In the genomic region with DNA sequence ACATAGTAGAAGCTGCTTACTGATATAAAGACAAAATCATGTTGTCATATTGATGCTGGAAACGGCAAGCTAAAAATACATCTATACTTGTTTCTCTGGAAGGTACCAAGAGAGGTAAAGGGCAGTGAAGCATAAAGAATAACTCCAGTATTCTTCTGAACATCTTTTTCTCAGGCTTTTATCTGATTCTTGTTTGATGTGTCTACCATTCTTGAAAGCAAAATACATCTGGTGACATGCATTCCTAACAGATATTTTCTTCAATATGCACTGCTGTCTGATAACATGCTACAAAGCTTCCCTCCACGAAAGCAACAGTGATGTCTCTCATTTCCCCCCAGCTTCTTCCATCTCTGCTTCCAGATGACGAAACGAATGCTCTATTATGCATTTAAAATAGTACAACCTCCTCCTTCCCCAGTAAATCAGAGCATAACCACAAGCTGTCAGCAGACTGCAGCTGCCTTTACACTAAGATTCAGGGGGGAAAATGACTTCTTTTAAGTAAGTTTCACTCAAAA, we compare ENCODE assay signal across 1 cellular context.
TF ChIP-seq lines count a peak whose summit lies in the region.

No MANE protein-coding gene starts in this region.

TF ChIP-seq in WTC11, 78 proteins besides CTCF, POLR2A, EP300 and RAD21 (continued from another document):
- TF ChIP-seq, protein P1, sequence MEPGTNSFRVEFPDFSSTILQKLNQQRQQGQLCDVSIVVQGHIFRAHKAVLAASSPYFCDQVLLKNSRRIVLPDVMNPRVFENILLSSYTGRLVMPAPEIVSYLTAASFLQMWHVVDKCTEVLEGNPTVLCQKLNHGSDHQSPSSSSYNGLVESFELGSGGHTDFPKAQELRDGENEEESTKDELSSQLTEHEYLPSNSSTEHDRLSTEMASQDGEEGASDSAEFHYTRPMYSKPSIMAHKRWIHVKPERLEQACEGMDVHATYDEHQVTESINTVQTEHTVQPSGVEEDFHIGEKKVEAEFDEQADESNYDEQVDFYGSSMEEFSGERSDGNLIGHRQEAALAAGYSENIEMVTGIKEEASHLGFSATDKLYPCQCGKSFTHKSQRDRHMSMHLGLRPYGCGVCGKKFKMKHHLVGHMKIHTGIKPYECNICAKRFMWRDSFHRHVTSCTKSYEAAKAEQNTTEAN (CRISPR knock-in tag; IDR thresholded peaks at IDR 0.05), result no peak
- TF ChIP-seq EMX1 (CRISPR knock-in tag; IDR thresholded peaks at IDR 0.05) (no peak), E2F4 (CRISPR knock-in tag; IDR thresholded peaks at IDR 0.05; ENCODE audit: borderline replicate concordance, low read depth) (no peak), ZNF138 (CRISPR knock-in tag; conservative IDR thresholded peaks at IDR 0.05) (no peak), SOX15 (CRISPR knock-in tag; IDR thresholded peaks at IDR 0.05) (no peak), CREB1 (CRISPR knock-in tag; IDR thresholded peaks at IDR 0.05) (no peak), MXD4 (CRISPR knock-in tag; IDR thresholded peaks at IDR 0.05; ENCODE audit: borderline replicate concordance) (no peak)
